Comparison of ENCODE assay signal across 8 cellular contexts in genomic region chr18:35497334-35498197, GRCh38. TPM values are rescaled to one million over a fixed set of nuclear protein-coding genes. Genes with fewer than 3 reads are reported as not detected.
A peak's percentile ranks its signal among the peaks of the same experiment; 100 is the strongest.
DNase-seq lines count a peak whose midpoint lies in the region; ATAC-seq and TF ChIP-seq lines count a peak whose summit lies in the region.

Gene INO80C (minus strand): TSS chr18:35497960. CDS start chr18:35497874, 86 bp downstream.

- H2AFZ ChIP-seq in OCI-LY1 (ENCODE audit: low read length), result peak within 1 kb of the TSS; percentile 87; the same call in 1 of the 2 replicates

- H3K4me1 ChIP-seq in OCI-LY1 (ENCODE audit: insufficient read depth, low read length, severe bottlenecking), result peaks cover 31% of the 10 kb centered on the region

- H3K27ac ChIP-seq in OCI-LY1 (ENCODE audit: low read depth, low read length, poor library complexity, severe bottlenecking), result peak within 1 kb of the TSS; percentile 70

- H3F3A ChIP-seq in OCI-LY1 (ENCODE audit: insufficient read depth, low read length), result no peaks in the 10 kb centered on the region

- H3K9ac ChIP-seq in OCI-LY1 (ENCODE audit: low read length), result peak within 1 kb of the TSS; percentile 86

- peaks cover 42% of the 10 kb centered on the region for H3K4me1 Mint-ChIP-seq in mesothelial cell of epicardium

- H3K27ac Mint-ChIP-seq in mesothelial cell of epicardium, result peak within 1 kb of the TSS; percentile 100

- in situ Hi-C loops in endometrial microvascular endothelial cells (cut with HindIII; ENCODE audit: inconsistent ontology term, low pct_unique_long_range_greater_than_20kb, low sequenced_read_pairs), result no loop called here

- peak within 1 kb of the TSS; percentile 80 for H3K4me3 ChIP-seq in OCI-LY1 (ENCODE audit: low read depth, low read length, poor library complexity, severe bottlenecking)

- no peaks in the 10 kb centered on the region for H3K9me2 ChIP-seq in OCI-LY1 (ENCODE audit: low read depth, low read length)

- H3K36me3 ChIP-seq in OCI-LY1 (ENCODE audit: insufficient read depth, low read length), result no peaks in the 10 kb centered on the region; the same call in 1 of the 2 replicates

- no peaks in the 10 kb centered on the region for H4K20me1 ChIP-seq in OCI-LY1 (ENCODE audit: insufficient read depth, low read length)

- no peaks in the 10 kb centered on the region for H3K27me3 ChIP-seq in OCI-LY1 (ENCODE audit: insufficient read depth, low read length)

- peak within 1 kb of the TSS; percentile 99 for H3K4me3 Mint-ChIP-seq in mesothelial cell of epicardium

- no peaks in the 10 kb centered on the region for H3K9me3 Mint-ChIP-seq in mesothelial cell of epicardium

- TF ChIP-seq CTCF in OCI-LY1 (IDR thresholded peaks at IDR 0.05; ENCODE audit: low read length), result no peak
- no peak for TF ChIP-seq CTCF in mesothelial cell of epicardium (IDR thresholded peaks at IDR 0.05; ENCODE audit: unreplicated experiment)

- peak; percentile 97 for DNase-seq in DMS 273 (lab: John Stamatoyannopoulos, UW; ENCODE audit: unreplicated experiment)
- peak; percentile 70 for DNase-seq in HuH-7 (ENCODE audit: low spot score)
- DNase-seq in activated CD8-positive, alpha-beta memory T cell treated with anti-CD3 and anti-CD28 coated beads, Interleukin-2, amount 50 U/mL, for 4 hours, result peak; percentile 92
- DNase-seq in mesothelial cell of epicardium (ENCODE audit: low spot score in 2 of 2, unreplicated experiment in 2 of 2), result peak; percentile 85 to 93
- peak; percentile 84 to 89 for DNase-seq in stimulated activated CD8-positive, alpha-beta memory T cell treated with anti-CD3 and anti-CD28 coated beads, Interleukin-15, amount 100 ng/mL, for 4 hours (ENCODE audit: low read depth in 2 of 2)

- no peaks in the 10 kb centered on the region for H3K9me3 ChIP-seq in OCI-LY1 (ENCODE audit: low read length)

- no peaks in the 10 kb centered on the region for H3K36me3 Mint-ChIP-seq in mesothelial cell of epicardium

- H3K79me2 ChIP-seq in OCI-LY1 (ENCODE audit: insufficient read depth, low read length), result no peaks in the 10 kb centered on the region

- no peaks in the 10 kb centered on the region for H3K27me3 Mint-ChIP-seq in mesothelial cell of epicardium (ENCODE audit: low read depth)

- H3K4me2 ChIP-seq in OCI-LY1 (ENCODE audit: low read length), result peak within 1 kb of the TSS; percentile 77

- peak; percentile 93 for ATAC-seq in GM21526 (IDR thresholded peaks at IDR 0.05; ENCODE audit: low FRiP score, unreplicated experiment)

RNA-seq across cellular contexts. Expression of gene INO80C, which starts in this region (rescaled TPM):
- total RNA-seq in endometrial microvascular endothelial cells (ENCODE audit: inconsistent ontology term), result 10.5 TPM
- 29.2 to 33.2 TPM (median 30.0 TPM) in 3 replicates for total RNA-seq in mesothelial cell of epicardium

Comparison
In these comparisons a context has a peak if more than half of its experiments do, and no peak if none do; other contexts are left out.
1. Peak in every context shown above with its lines: DNase-seq, ATAC-seq, H3K4me3 ChIP-seq and H3K27ac ChIP-seq.